2 cellular contexts compared by ENCODE assay signal in the genomic region with DNA sequence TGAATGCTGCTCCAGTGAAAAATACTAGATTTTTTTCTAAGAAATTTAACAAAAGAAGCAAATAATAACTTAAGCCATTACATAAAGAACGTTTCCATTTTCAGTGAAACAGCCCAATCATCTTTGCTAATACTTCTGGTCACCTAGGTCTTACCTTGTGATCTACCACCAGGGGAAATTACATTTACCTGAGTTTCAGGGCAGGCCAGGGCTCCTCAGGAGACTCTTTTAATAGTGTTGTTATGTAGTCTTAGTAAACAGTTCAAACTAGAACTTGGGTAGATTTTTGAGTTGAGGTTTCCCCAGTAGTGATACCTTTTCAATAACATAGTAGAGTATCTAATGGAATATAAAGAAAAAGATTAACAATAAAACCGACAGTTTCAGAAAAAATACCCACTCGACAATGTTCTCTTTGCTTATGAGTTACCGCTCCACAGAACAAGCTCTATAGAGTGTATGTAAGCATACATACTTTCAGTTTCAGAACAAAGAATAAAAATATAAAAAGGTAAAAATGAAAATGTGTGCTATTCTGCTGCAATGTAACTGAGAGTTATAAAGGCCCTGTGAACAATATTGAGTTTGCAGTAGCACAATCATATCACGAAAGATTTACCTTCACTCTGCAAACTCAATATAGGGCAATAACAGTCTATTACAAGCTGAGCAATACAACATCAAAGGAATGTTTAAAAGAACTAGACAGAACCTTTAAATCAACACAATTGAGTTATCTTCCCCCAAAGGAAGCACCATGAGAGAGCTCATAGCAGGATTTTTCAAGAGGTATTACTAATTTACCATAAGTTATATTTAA.
TF ChIP-seq lines count a peak whose summit lies in the region.

No MANE protein-coding gene starts in this region.

TF ChIP-seq in GM23338, 12 proteins besides CTCF, POLR2A, EP300 and RAD21 (continued from another document):
- TF ChIP-seq, protein P1, sequence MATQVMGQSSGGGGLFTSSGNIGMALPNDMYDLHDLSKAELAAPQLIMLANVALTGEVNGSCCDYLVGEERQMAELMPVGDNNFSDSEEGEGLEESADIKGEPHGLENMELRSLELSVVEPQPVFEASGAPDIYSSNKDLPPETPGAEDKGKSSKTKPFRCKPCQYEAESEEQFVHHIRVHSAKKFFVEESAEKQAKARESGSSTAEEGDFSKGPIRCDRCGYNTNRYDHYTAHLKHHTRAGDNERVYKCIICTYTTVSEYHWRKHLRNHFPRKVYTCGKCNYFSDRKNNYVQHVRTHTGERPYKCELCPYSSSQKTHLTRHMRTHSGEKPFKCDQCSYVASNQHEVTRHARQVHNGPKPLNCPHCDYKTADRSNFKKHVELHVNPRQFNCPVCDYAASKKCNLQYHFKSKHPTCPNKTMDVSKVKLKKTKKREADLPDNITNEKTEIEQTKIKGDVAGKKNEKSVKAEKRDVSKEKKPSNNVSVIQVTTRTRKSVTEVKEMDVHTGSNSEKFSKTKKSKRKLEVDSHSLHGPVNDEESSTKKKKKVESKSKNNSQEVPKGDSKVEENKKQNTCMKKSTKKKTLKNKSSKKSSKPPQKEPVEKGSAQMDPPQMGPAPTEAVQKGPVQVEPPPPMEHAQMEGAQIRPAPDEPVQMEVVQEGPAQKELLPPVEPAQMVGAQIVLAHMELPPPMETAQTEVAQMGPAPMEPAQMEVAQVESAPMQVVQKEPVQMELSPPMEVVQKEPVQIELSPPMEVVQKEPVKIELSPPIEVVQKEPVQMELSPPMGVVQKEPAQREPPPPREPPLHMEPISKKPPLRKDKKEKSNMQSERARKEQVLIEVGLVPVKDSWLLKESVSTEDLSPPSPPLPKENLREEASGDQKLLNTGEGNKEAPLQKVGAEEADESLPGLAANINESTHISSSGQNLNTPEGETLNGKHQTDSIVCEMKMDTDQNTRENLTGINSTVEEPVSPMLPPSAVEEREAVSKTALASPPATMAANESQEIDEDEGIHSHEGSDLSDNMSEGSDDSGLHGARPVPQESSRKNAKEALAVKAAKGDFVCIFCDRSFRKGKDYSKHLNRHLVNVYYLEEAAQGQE (IDR thresholded peaks at IDR 0.05; ENCODE audit: unreplicated experiment), result no peak
- TF ChIP-seq, protein P2, sequence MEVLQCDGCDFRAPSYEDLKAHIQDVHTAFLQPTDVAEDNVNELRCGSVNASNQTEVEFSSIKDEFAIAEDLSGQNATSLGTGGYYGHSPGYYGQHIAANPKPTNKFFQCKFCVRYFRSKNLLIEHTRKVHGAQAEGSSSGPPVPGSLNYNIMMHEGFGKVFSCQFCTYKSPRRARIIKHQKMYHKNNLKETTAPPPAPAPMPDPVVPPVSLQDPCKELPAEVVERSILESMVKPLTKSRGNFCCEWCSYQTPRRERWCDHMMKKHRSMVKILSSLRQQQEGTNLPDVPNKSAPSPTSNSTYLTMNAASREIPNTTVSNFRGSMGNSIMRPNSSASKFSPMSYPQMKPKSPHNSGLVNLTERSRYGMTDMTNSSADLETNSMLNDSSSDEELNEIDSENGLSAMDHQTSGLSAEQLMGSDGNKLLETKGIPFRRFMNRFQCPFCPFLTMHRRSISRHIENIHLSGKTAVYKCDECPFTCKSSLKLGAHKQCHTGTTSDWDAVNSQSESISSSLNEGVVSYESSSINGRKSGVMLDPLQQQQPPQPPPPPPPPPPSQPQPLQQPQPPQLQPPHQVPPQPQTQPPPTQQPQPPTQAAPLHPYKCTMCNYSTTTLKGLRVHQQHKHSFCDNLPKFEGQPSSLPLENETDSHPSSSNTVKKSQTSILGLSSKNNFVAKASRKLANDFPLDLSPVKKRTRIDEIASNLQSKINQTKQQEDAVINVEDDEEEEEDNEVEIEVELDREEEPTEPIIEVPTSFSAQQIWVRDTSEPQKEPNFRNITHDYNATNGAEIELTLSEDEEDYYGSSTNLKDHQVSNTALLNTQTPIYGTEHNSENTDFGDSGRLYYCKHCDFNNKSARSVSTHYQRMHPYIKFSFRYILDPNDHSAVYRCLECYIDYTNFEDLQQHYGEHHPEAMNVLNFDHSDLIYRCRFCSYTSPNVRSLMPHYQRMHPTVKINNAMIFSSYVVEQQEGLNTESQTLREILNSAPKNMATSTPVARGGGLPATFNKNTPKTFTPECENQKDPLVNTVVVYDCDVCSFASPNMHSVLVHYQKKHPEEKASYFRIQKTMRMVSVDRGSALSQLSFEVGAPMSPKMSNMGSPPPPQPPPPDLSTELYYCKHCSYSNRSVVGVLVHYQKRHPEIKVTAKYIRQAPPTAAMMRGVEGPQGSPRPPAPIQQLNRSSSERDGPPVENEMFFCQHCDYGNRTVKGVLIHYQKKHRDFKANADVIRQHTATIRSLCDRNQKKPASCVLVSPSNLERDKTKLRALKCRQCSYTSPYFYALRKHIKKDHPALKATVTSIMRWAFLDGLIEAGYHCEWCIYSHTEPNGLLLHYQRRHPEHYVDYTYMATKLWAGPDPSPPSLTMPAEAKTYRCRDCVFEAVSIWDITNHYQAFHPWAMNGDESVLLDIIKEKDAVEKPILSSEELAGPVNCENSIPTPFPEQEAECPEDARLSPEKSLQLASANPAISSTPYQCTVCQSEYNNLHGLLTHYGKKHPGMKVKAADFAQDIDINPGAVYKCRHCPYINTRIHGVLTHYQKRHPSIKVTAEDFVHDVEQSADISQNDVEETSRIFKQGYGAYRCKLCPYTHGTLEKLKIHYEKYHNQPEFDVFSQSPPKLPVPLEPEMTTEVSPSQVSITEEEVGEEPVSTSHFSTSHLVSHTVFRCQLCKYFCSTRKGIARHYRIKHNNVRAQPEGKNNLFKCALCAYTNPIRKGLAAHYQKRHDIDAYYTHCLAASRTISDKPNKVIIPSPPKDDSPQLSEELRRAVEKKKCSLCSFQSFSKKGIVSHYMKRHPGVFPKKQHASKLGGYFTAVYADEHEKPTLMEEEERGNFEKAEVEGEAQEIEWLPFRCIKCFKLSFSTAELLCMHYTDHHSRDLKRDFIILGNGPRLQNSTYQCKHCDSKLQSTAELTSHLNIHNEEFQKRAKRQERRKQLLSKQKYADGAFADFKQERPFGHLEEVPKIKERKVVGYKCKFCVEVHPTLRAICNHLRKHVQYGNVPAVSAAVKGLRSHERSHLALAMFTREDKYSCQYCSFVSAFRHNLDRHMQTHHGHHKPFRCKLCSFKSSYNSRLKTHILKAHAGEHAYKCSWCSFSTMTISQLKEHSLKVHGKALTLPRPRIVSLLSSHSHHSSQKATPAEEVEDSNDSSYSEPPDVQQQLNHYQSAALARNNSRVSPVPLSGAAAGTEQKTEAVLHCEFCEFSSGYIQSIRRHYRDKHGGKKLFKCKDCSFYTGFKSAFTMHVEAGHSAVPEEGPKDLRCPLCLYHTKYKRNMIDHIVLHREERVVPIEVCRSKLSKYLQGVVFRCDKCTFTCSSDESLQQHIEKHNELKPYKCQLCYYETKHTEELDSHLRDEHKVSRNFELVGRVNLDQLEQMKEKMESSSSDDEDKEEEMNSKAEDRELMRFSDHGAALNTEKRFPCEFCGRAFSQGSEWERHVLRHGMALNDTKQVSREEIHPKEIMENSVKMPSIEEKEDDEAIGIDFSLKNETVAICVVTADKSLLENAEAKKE (CRISPR knock-in tag; IDR thresholded peaks at IDR 0.05), result no peak
- no peak for TF ChIP-seq ETS1 (IDR thresholded peaks at IDR 0.05)

TF ChIP-seq in GM12878, 131 proteins besides CTCF, POLR2A, EP300 and RAD21:
- TF ChIP-seq, protein P3, sequence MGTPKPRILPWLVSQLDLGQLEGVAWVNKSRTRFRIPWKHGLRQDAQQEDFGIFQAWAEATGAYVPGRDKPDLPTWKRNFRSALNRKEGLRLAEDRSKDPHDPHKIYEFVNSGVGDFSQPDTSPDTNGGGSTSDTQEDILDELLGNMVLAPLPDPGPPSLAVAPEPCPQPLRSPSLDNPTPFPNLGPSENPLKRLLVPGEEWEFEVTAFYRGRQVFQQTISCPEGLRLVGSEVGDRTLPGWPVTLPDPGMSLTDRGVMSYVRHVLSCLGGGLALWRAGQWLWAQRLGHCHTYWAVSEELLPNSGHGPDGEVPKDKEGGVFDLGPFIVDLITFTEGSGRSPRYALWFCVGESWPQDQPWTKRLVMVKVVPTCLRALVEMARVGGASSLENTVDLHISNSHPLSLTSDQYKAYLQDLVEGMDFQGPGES (IDR thresholded peaks at IDR 0.05), result no peak
- TF ChIP-seq TBL1XR1 (IDR thresholded peaks at IDR 0.05; ENCODE audit: low read depth, low read length), result no peak
- no peak for TF ChIP-seq YY1 (IDR thresholded peaks at IDR 0.05; ENCODE audit: low read depth, low read length)
- no peak for TF ChIP-seq ZBED1 (IDR thresholded peaks at IDR 0.05; ENCODE audit: borderline replicate concordance)
- TF ChIP-seq MTA3 (IDR thresholded peaks at IDR 0.05; ENCODE audit: borderline replicate concordance, low read length), result no peak
- no peak for TF ChIP-seq ZBTB33 (IDR thresholded peaks at IDR 0.05)
- TF ChIP-seq MYB (IDR thresholded peaks at IDR 0.05; ENCODE audit: borderline replicate concordance, low read depth, low read length), result no peak
- no peak for TF ChIP-seq RUNX3 (IDR thresholded peaks at IDR 0.05; ENCODE audit: low read length)
- TF ChIP-seq RBBP5 (conservative IDR thresholded peaks at IDR 0.05), result no peak
- no peak for TF ChIP-seq BRCA1 (IDR thresholded peaks at IDR 0.05; ENCODE audit: low read depth, low read length)
- no peak for TF ChIP-seq POLR2AphosphoS2 (IDR thresholded peaks at IDR 0.05; ENCODE audit: low read depth, low read length)
- no peak for TF ChIP-seq WRNIP1 (IDR thresholded peaks at IDR 0.05; ENCODE audit: borderline replicate concordance, low read depth, low read length)
- no peak for TF ChIP-seq YBX1 (IDR thresholded peaks at IDR 0.05)
